In the genomic region with DNA sequence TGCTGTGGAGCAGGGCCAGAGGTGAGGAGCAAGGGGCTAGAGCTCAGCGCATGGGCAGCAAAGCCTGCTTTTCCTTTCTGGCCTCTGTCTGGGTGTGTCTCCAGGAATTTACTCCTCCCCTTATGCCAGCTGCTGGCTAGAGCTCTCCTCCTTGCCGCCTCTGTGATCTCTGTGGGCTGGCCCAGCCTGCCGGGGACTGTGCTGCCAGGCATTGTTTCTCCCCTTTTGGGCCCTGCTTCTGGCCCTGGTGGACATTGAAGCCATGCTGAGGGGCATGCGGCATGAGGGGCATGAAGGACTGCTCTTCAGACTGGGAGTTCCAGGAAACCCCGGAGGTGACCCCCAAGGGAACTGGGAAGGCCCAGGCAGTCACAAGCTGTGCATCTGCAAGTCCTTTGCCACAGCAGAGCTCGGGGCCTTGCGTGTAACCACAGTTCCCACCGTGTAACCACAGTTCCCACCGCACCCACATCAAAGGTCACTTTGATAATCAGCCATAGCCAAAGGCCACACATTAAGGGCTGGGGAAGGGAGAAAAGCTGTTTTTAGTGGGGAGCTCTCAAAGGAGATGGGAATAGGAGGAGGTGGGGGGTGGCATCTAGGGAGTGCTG, we compare ENCODE assay signal across 8 cellular contexts.
A peak's percentile ranks its signal among the peaks of the same experiment; 100 is the strongest.
DNase-seq lines count a peak whose midpoint lies in the region; ATAC-seq and TF ChIP-seq lines count a peak whose summit lies in the region.

No MANE protein-coding gene starts in this region.

- H3K4me1 Mint-ChIP-seq in Calu3 (ENCODE audit: low read depth, unreplicated experiment), result peaks cover 86% of the 10 kb centered on the region
- H3K4me1 Mint-ChIP-seq in neural progenitor cell, result peaks cover 56% of the 10 kb centered on the region

- no peaks in the 10 kb centered on the region for H3K9me3 ChIP-seq in colonic mucosa
- H3K9me3 ChIP-seq in neural progenitor cell (ENCODE audit: low read depth), result no peaks in the 10 kb centered on the region

- peak overlapping the region; percentile 16 for H3K4me3 Mint-ChIP-seq in Calu3 (ENCODE audit: low read depth, unreplicated experiment)
- no peak overlapping the region for H3K4me3 Mint-ChIP-seq in neural progenitor cell

- H3K9me3 Mint-ChIP-seq in Calu3 (ENCODE audit: low read depth, unreplicated experiment), result no peaks in the 10 kb centered on the region
- no peaks in the 10 kb centered on the region for H3K9me3 Mint-ChIP-seq in neural progenitor cell

- H3K27me3 ChIP-seq in colonic mucosa (no peaks in the 10 kb centered on the region), neural progenitor cell (no peaks in the 10 kb centered on the region)

- no TSS peak for BruUV-seq in Calu3 (replicated peaks; lab: Mats Ljungman, UMichigan)

- H3K27me3 Mint-ChIP-seq in Calu3 (ENCODE audit: unreplicated experiment), result no peaks in the 10 kb centered on the region
- peaks cover 19% of the 10 kb centered on the region for H3K27me3 Mint-ChIP-seq in neural progenitor cell (ENCODE audit: insufficient read depth, low read depth)

- H3K27ac ChIP-seq in colonic mucosa (peak overlapping the region; percentile 72), neural progenitor cell (no peak overlapping the region)

- H3K36me3 ChIP-seq in colonic mucosa (no peaks in the 10 kb centered on the region), neural progenitor cell (no peaks in the 10 kb centered on the region)

- no peaks in the 10 kb centered on the region for H4K20me1 ChIP-seq in neural progenitor cell (ENCODE audit: low read depth)

- peak overlapping the region; percentile 33 to 91 for H3K9ac ChIP-seq in colonic mucosa (ENCODE audit: low read depth in 2 of 2, low read length in 2 of 2)
- H3K9ac ChIP-seq in neural progenitor cell, result no peak overlapping the region

- peak overlapping the region; percentile 14 for H3K4me3 ChIP-seq in colonic mucosa
- no peak overlapping the region for H3K4me3 ChIP-seq in neural progenitor cell

- H3K4me1 ChIP-seq in colonic mucosa (peaks cover 34% of the 10 kb centered on the region), neural progenitor cell (peaks cover 35% of the 10 kb centered on the region)

- peak; percentile 68 for DNase-seq in Calu3
- DNase-seq in NCI-H226, result peak; percentile 47
- peak; percentile 83 for DNase-seq in colonic mucosa
- DNase-seq in neural progenitor cell (ENCODE audit: low spot score), result no peak
- no peak for DNase-seq in NCI-H1694 treated with DMSO at 0.1 percent for 48 hours (lab: John Stamatoyannopoulos, UW)
- DNase-seq in glomerular visceral epithelial cell (ENCODE audit: extremely low spot score), result no peak
- DNase-seq in NCI-H146 (lab: John Stamatoyannopoulos, UW), result no peak

- no peak for ATAC-seq in HG02981 (IDR thresholded peaks at IDR 0.05; ENCODE audit: unreplicated experiment)

- CTCF ChIA-PET in Calu3 (lab: Charles Lee), result interaction anchor here (1.0 to 1.9 kb wide), 7 partner anchors 21 to 89 kb away, joined by 3 to 13 read pairs (median 5); no protein-coding TSS in a partner anchor

- H3K36me3 Mint-ChIP-seq in Calu3 (ENCODE audit: insufficient read depth, unreplicated experiment) (peaks cover 9% of the 10 kb centered on the region), neural progenitor cell (no peaks in the 10 kb centered on the region)

- no peak overlapping the region for H3K27ac Mint-ChIP-seq in Calu3 (ENCODE audit: unreplicated experiment)
- H3K27ac Mint-ChIP-seq in neural progenitor cell, result peak overlapping the region; percentile 43

- intact Hi-C loops in Calu3 (cut with micrococcal nuclease; ENCODE audit: unreplicated experiment), result loop anchor here (1.0 to 2.0 kb wide), 2 partner anchors 24 to 29 kb away; no protein-coding TSS in a partner anchor
- intact Hi-C loops in colonic mucosa (cut with DNase I), result no loop called here

- peak overlapping the region; percentile 6 for H3K4me2 ChIP-seq in neural progenitor cell

- no peaks in the 10 kb centered on the region for H3K79me2 ChIP-seq in neural progenitor cell (ENCODE audit: low read depth)

- TF ChIP-seq CTCF in Calu3 (IDR thresholded peaks at IDR 0.05; ENCODE audit: unreplicated experiment) (no peak), colonic mucosa (IDR thresholded peaks at IDR 0.05) (no peak), neural progenitor cell (IDR thresholded peaks at IDR 0.05) (no peak)

- no peaks in the 10 kb centered on the region for H3F3A ChIP-seq in neural progenitor cell (ENCODE audit: low read depth)

- H2AFZ ChIP-seq in neural progenitor cell (replicated peaks), result no peak overlapping the region

Comparison
In these comparisons a context has a peak if more than half of its experiments do, and no peak if none do; other contexts are left out.
1. DNase-seq: peak in Calu3 (single experiment), NCI-H226 (single experiment) and colonic mucosa (single experiment); none in neural progenitor cell (single experiment), NCI-H1694 treated with DMSO at 0.1 percent for 48 hours (single experiment), glomerular visceral epithelial cell (single experiment) and NCI-H146 (single experiment).